In genomic region chr4:101418055-101418454, GRCh38 we compare ENCODE assay signal across 8 cellular contexts.
A peak's percentile ranks its signal among the peaks of the same experiment; 100 is the strongest.
DNase-seq lines count a peak whose midpoint lies in the region; ATAC-seq lines count a peak whose summit lies in the region.

No MANE protein-coding gene starts in this region.

- no peaks in the 10 kb centered on the region for H3K9me3 ChIP-seq in CD4-positive, alpha-beta memory T cell (ENCODE audit: control insufficient read depth in 1 of 2, low read length in 2 of 2)

- peak overlapping the region in 3 of 7 donors; percentile 3 to 84 (median 47) for H3K27ac Mint-ChIP-seq in CD4-positive, alpha-beta memory T cell

- no peaks in the 10 kb centered on the region for H3K9me3 Mint-ChIP-seq in CD4-positive, alpha-beta memory T cell

- H3K27ac ChIP-seq in CD4-positive, alpha-beta memory T cell (ENCODE audit: low read depth, low read length): no peak overlapping the region

- no peak overlapping the region for H3K4me3 ChIP-seq in CD4-positive, alpha-beta memory T cell (ENCODE audit: low read length in 2 of 2)

- peaks cover 31 to 47% (median 39%) of the 10 kb centered on the region in 4 donors for H3K4me1 Mint-ChIP-seq in CD4-positive, alpha-beta memory T cell

- CTCF ChIA-PET in CD4-positive, alpha-beta memory T cell (lab: Charles Lee; ENCODE audit: partially characterized antibody): interaction anchor here (2.3 kb wide), 1 partner anchor 70 kb away, joined by 9 read pairs; the partner anchor contains the start of gene PPP3CA

- H3K4me3 Mint-ChIP-seq in CD4-positive, alpha-beta memory T cell: peak overlapping the region; percentile 10 to 79 (median 74)

- H3K27me3 ChIP-seq in CD4-positive, alpha-beta memory T cell (ENCODE audit: insufficient read depth, low read length): no peaks in the 10 kb centered on the region

- no peaks in the 10 kb centered on the region for H3K36me3 ChIP-seq in CD4-positive, alpha-beta memory T cell (ENCODE audit: insufficient read depth, low read length)

- peak; percentile 72 for ATAC-seq in GM21447 (IDR thresholded peaks at IDR 0.05; ENCODE audit: unreplicated experiment)

- H3K27me3 Mint-ChIP-seq in CD4-positive, alpha-beta memory T cell: peaks cover 16 to 19% of the 10 kb centered on the region in 2 donors

- POLR2A ChIA-PET in CD4-positive, alpha-beta memory T cell (lab: Charles Lee; ENCODE audit: partially characterized antibody): interaction anchor here (0.9 to 1.8 kb wide), 7 partner anchors 10 to 399 kb away, joined by 3 to 25 read pairs (median 4); partner anchors contain the start of gene PPP3CA

- peaks cover 38% of the 10 kb centered on the region for H3K4me1 ChIP-seq in CD4-positive, alpha-beta memory T cell (ENCODE audit: insufficient read depth, low read length)

- H3K36me3 Mint-ChIP-seq in CD4-positive, alpha-beta memory T cell: no peaks in the 10 kb centered on the region

- intact Hi-C loops in CD4-positive, alpha-beta memory T cell (cut with micrococcal nuclease): loop anchor here (1.0 to 2.0 kb wide), 2 partner anchors 71 to 109 kb away; partner anchors contain the start of gene PPP3CA

- DNase-seq in CD4-positive, alpha-beta memory T cell: peak; percentile 68 to 77 (median 72)
- peak; percentile 77 to 79 for DNase-seq in Kasumi-1 (lab: John Stamatoyannopoulos, UW)
- DNase-seq in activated T-helper 9 cell treated with anti-CD3 and anti-CD28 coated beads, Interleukin-2, amount 50 U/mL, for 16 hours (ENCODE audit: low read depth): peak; percentile 26
- peak; percentile 32 for DNase-seq in stimulated activated CD8-positive, alpha-beta memory T cell treated with anti-CD3 and anti-CD28 coated beads, Interleukin-12 subunit alpha, Interleukin-12 subunit beta, amount 100 ng/mL, for 24 hours (ENCODE audit: extremely low read depth)
- no peak for DNase-seq in NCI-H2029 treated with DMSO at 0.1 percent for 48 hours (lab: John Stamatoyannopoulos, UW)
- DNase-seq in HPDE6-E6E7 (ENCODE audit: extremely low spot score): no peak
- no peak for DNase-seq in dedifferentiated amniotic fluid mesenchymal stem cell (ENCODE audit: extremely low spot score)

Comparison
In these comparisons a context has a peak if more than half of its experiments do, and no peak if none do; other contexts are left out.
1. DNase-seq: peak in CD4-positive, alpha-beta memory T cell (5 of 5), Kasumi-1 (2 of 2), activated T-helper 9 cell treated with anti-CD3 and anti-CD28 coated beads, Interleukin-2, amount 50 U/mL, for 16 hours (single experiment) and stimulated activated CD8-positive, alpha-beta memory T cell treated with anti-CD3 and anti-CD28 coated beads, Interleukin-12 subunit alpha, Interleukin-12 subunit beta, amount 100 ng/mL, for 24 hours (single experiment); none in NCI-H2029 treated with DMSO at 0.1 percent for 48 hours (single experiment), HPDE6-E6E7 (single experiment) and dedifferentiated amniotic fluid mesenchymal stem cell (single experiment).